Comparison of ENCODE assay signal across 24 cellular contexts in genomic region chr4:52035190-52035589, GRCh38. TPM values are rescaled to one million over a fixed set of nuclear protein-coding genes. Genes with fewer than 3 reads are reported as not detected.
"Had no signal": no experiment of that assay in that cellular context is flagged by ENCODE, and none has a peak within 500 bp of the region (broad histone marks: within the 10 kb centered on the region; RNA-seq: fewer than 3 reads in every experiment).

No MANE protein-coding gene starts in this region.

- H3K27ac Mint-ChIP-seq: activated naive CD4-positive, alpha-beta T cell treated with anti-CD3 and anti-CD28 coated beads, Interleukin-2, amount 50 U/mL, for 72 hours; activated T-cell treated with anti-CD3 and anti-CD28 coated beads, Interleukin-2, amount 50 U/mL, for 72 hours; immature natural killer cell; mesothelial cell of epicardium; progenitor cell of endocrine pancreas; stimulated activated naive B cell treated with anti-CD40 and anti-IgM and Interleukin-4, amounts not matched to agents 10 μg/mL and 1 μg/mL and 100 μg/mL, for 72 hours; T-cell had no signal

- H3K36me3 Mint-ChIP-seq: immature natural killer cell had no signal

- FAIRE-seq: kidney had no signal

- H3K36me3 ChIP-seq: brain microvascular endothelial cell, suprapubic skin had no signal

- DNase-seq: activated CD4-positive, alpha-beta T cell treated with anti-CD3 and anti-CD28 coated beads for 4 hours; activated CD4-positive, alpha-beta T cell treated with anti-CD3 and anti-CD28 coated beads, Interleukin-2, amount 50 U/mL, for 4 hours; activated naive CD4-positive, alpha-beta T cell; activated T-cell treated with anti-CD3 and anti-CD28 coated beads for 4 hours; activated T-cell treated with anti-CD3 and anti-CD28 coated beads, Interleukin-2, amount 50 U/mL, for 72 hours; anterior cingulate cortex; brain microvascular endothelial cell; foreskin fibroblast; heart left ventricle; hypothalamus; immature natural killer cell; kidney; naive thymus-derived CD4-positive, alpha-beta T cell; stimulated activated CD4-positive, alpha-beta T cell treated with anti-CD3 and anti-CD28 coated beads, Interleukin-15, amount 100 ng/mL, for 24 hours; stimulated activated CD4-positive, alpha-beta T cell treated with anti-CD3 and anti-CD28 coated beads, Interleukin-2, amount 100 ng/mL, for 24 hours; stimulated activated naive B cell treated with anti-CD40 and anti-IgM and Interleukin-4, amounts not matched to agents 10 μg/mL and 1 μg/mL and 100 μg/mL, for 72 hours; T-cell had no signal

- H3K4me3 Mint-ChIP-seq: stimulated activated naive B cell treated with anti-CD40 and anti-IgM and Interleukin-4, amounts not matched to agents 10 μg/mL and 1 μg/mL and 100 μg/mL, for 72 hours; T-cell had no signal

- H3K4me3 ChIP-seq: heart left ventricle, suprapubic skin, tibial nerve had no signal

- H3K27ac ChIP-seq: brain microvascular endothelial cell, heart left ventricle, suprapubic skin, tibial nerve had no signal

- ATAC-seq: activated naive CD4-positive, alpha-beta T cell treated with anti-CD3 and anti-CD28 coated beads, Interleukin-2, amount 50 U/mL, for 72 hours; activated T-cell treated with anti-CD3 and anti-CD28 coated beads, Interleukin-2, amount 50 U/mL, for 72 hours; esophagus mucosa; heart left ventricle; naive thymus-derived CD4-positive, alpha-beta T cell; stimulated activated naive B cell treated with anti-CD40 and anti-IgM and Interleukin-4, amounts not matched to agents 10 μg/mL and 1 μg/mL and 100 μg/mL, for 72 hours; T-cell had no signal

- H3K27me3 ChIP-seq: brain microvascular endothelial cell, suprapubic skin, tibial nerve had no signal

- H3K9me3 ChIP-seq: heart left ventricle, suprapubic skin, tibial nerve had no signal

RNA-seq across cellular contexts. Expression of gene LRRC66, which starts 15.0 kb away (rescaled TPM):
- total RNA-seq: lower leg skin had no signal
- polyA plus RNA-seq: immature natural killer cell had no signal

RNA-seq across cellular contexts. Expression of gene SPATA18, which starts 15.9 kb away (rescaled TPM):
- polyA plus RNA-seq: immature natural killer cell; naive thymus-derived CD4-positive, alpha-beta T cell had no signal
